8 cellular contexts compared by ENCODE assay signal in genomic region chr18:11850821-11851155, GRCh38. TPM values are rescaled to one million over a fixed set of nuclear protein-coding genes. Genes with fewer than 3 reads are reported as not detected.
DNase-seq lines count a peak whose midpoint lies in the region; ATAC-seq and TF ChIP-seq lines count a peak whose summit lies in the region.

No MANE protein-coding gene starts in this region.

- TF ChIP-seq CTCF in Caco-2 (IDR thresholded peaks at IDR 0.05; ENCODE audit: insufficient read depth in 1 of 2, low read depth in 1 of 2, low read length in 1 of 2, severe bottlenecking in 1 of 2, unreplicated experiment in 1 of 2), result no peak
- no peak for TF ChIP-seq CTCF in left ventricle myocardium inferior (IDR thresholded peaks at IDR 0.05; ENCODE audit: borderline replicate concordance)
- no peak for TF ChIP-seq CTCF in sigmoid colon (IDR thresholded peaks at IDR 0.05)

- peak overlapping the region; percentile 91 for H3K4me3 ChIP-seq in Caco-2 (ENCODE audit: low read depth, low read length)
- peak overlapping the region; percentile 93 for H3K4me3 ChIP-seq in HUES6 (ENCODE audit: low read depth, low read length)
- H3K4me3 ChIP-seq in left ventricle myocardium inferior, result peak overlapping the region; percentile 83
- peak overlapping the region; percentile 72 to 94 (median 88) for H3K4me3 ChIP-seq in sigmoid colon

- POLR2A ChIA-PET in Caco-2 (lab: Charles Lee), result interaction anchor here (1.2 to 4.9 kb wide), 4 partner anchors 11 to 41 kb away, joined by 5 to 70 read pairs (median 7); no protein-coding TSS in a partner anchor

- BruUV-seq in Caco-2 (replicated peaks; lab: Mats Ljungman, UMichigan), result TSS peak; percentile 94

- DNase-seq in Caco-2, result no peak
- no peak for DNase-seq in left ventricle myocardium inferior
- no peak for DNase-seq in sigmoid colon
- DNase-seq in ecto neural progenitor cell (ENCODE audit: low spot score), result no peak
- DNase-seq in posterior cingulate gyrus, result no peak

- H3K9me3 ChIP-seq in Caco-2 (no peaks in the 10 kb centered on the region), HUES6 (ENCODE audit: control insufficient read depth, insufficient read depth, low read depth, low read length) (no peaks in the 10 kb centered on the region), left ventricle myocardium inferior (replicated peaks) (no peaks in the 10 kb centered on the region), sigmoid colon (no peaks in the 10 kb centered on the region)

- peaks cover 17% of the 10 kb centered on the region for H3K4me1 Mint-ChIP-seq in Caco-2 (ENCODE audit: low read depth, unreplicated experiment)
- H3K4me1 Mint-ChIP-seq in activated T-helper 17 cell treated with anti-CD3 and anti-CD28 coated beads, Interleukin-2, amount 50 U/mL, for 72 hours, result peaks cover 10% of the 10 kb centered on the region

- no peaks in the 10 kb centered on the region for H3K9me3 Mint-ChIP-seq in Caco-2 (ENCODE audit: unreplicated experiment)
- no peaks in the 10 kb centered on the region for H3K9me3 Mint-ChIP-seq in activated T-helper 17 cell treated with anti-CD3 and anti-CD28 coated beads, Interleukin-2, amount 50 U/mL, for 72 hours

- peak overlapping the region; percentile 93 for H3K27ac Mint-ChIP-seq in Caco-2 (ENCODE audit: unreplicated experiment)
- H3K27ac Mint-ChIP-seq in activated T-helper 17 cell treated with anti-CD3 and anti-CD28 coated beads, Interleukin-2, amount 50 U/mL, for 72 hours, result peak overlapping the region; percentile 98

- TF ChIP-seq POLR2A in sigmoid colon (IDR thresholded peaks at IDR 0.05), result no peak

- H3K36me3 ChIP-seq in Caco-2 (ENCODE audit: control insufficient read depth, insufficient read depth, low read length) (no peaks in the 10 kb centered on the region), HUES6 (ENCODE audit: control insufficient read depth, insufficient read depth, low read length) (no peaks in the 10 kb centered on the region), left ventricle myocardium inferior (peaks cover 11% of the 10 kb centered on the region), sigmoid colon (peaks cover 0 to 8% (median 0%) of the 10 kb centered on the region in 4 donors)

- no peaks in the 10 kb centered on the region for H3K27me3 Mint-ChIP-seq in Caco-2 (ENCODE audit: insufficient read depth, unreplicated experiment)
- no peaks in the 10 kb centered on the region for H3K27me3 Mint-ChIP-seq in activated T-helper 17 cell treated with anti-CD3 and anti-CD28 coated beads, Interleukin-2, amount 50 U/mL, for 72 hours

- H3K27ac ChIP-seq in HUES6 (ENCODE audit: low read depth, low read length) (peak overlapping the region; percentile 46; the same call in 1 of the 2 replicates), left ventricle myocardium inferior (replicated peaks) (peak overlapping the region; percentile 96), sigmoid colon (peak overlapping the region; percentile 93 to 99 (median 94))

- peak overlapping the region; percentile 93 for H3K4me3 Mint-ChIP-seq in Caco-2 (ENCODE audit: unreplicated experiment)
- peak overlapping the region; percentile 96 for H3K4me3 Mint-ChIP-seq in activated T-helper 17 cell treated with anti-CD3 and anti-CD28 coated beads, Interleukin-2, amount 50 U/mL, for 72 hours

- intact Hi-C loops in Caco-2 (cut with micrococcal nuclease; ENCODE audit: unreplicated experiment), result loop anchor here (1.0 to 5.0 kb wide), 6 partner anchors 10 to 130 kb away; partner anchors contain the start of gene IMPA2
- intact Hi-C loops in left ventricle myocardium inferior (cut with micrococcal nuclease), result no loop called here
- intact Hi-C loops in sigmoid colon (cut with DNase I), result loop anchor here (1.0 to 10.0 kb wide), 8 partner anchors 58 to 1097 kb away; partner anchors contain the start of genes CEP76, IMPA2, MPPE1 and PSMG2
- intact Hi-C loops in posterior cingulate gyrus (cut with DNase I), result loop anchor here (2.0 kb wide), 1 partner anchor 58 kb away; the partner anchor contains the start of gene MPPE1

- H3K36me3 Mint-ChIP-seq in Caco-2 (ENCODE audit: insufficient read depth, unreplicated experiment), result peaks cover 35% of the 10 kb centered on the region
- peaks cover 36% of the 10 kb centered on the region for H3K36me3 Mint-ChIP-seq in activated T-helper 17 cell treated with anti-CD3 and anti-CD28 coated beads, Interleukin-2, amount 50 U/mL, for 72 hours (ENCODE audit: low read depth)

- WGBS in sigmoid colon, 2 donors, result 0% methylated on average over 10 of the region's 10 CpGs

- peak overlapping the region; percentile 91 for H3K9ac ChIP-seq in HUES6 (ENCODE audit: low read length)

- H3K4me1 ChIP-seq in Caco-2, result peaks cover 42% of the 10 kb centered on the region
- peaks cover 12% of the 10 kb centered on the region for H3K4me1 ChIP-seq in HUES6 (ENCODE audit: control insufficient read depth, insufficient read depth, low read length)
- peaks cover 43% of the 10 kb centered on the region for H3K4me1 ChIP-seq in left ventricle myocardium inferior
- peaks cover 0 to 34% (median 26%) of the 10 kb centered on the region in 4 donors for H3K4me1 ChIP-seq in sigmoid colon

- ATAC-seq in GM21390 (IDR thresholded peaks at IDR 0.05; ENCODE audit: unreplicated experiment), result peak; percentile 28
- peak; percentile 31 for ATAC-seq in activated T-helper 17 cell treated with anti-CD3 and anti-CD28 coated beads, Interleukin-2, amount 50 U/mL, for 72 hours (replicated peaks)

- CTCF ChIA-PET in Caco-2 (lab: Charles Lee), result interaction anchor here (1.5 kb wide), 1 partner anchor 37 kb away, joined by 3 read pairs; no protein-coding TSS in a partner anchor

- no peak for TF ChIP-seq EP300 in sigmoid colon (IDR thresholded peaks at IDR 0.05)

- no peaks in the 10 kb centered on the region for H3K27me3 ChIP-seq in Caco-2 (replicated peaks; ENCODE audit: control insufficient read depth, insufficient read depth, low read length)
- no peaks in the 10 kb centered on the region for H3K27me3 ChIP-seq in HUES6 (ENCODE audit: control insufficient read depth, insufficient read depth, low read length)
- H3K27me3 ChIP-seq in left ventricle myocardium inferior (ENCODE audit: low read depth), result no peaks in the 10 kb centered on the region
- no peaks in the 10 kb centered on the region for H3K27me3 ChIP-seq in sigmoid colon

RNA-seq across cellular contexts. Expression of gene CHMP1B, which starts 0.4 kb away (rescaled TPM):
- total RNA-seq in Caco-2 (2022) (45.2 and 56.5 TPM in 2 replicates), left ventricle myocardium inferior (30.4 TPM), sigmoid colon (10 to 100 TPM; 32.1 to 47.1 (median 38.2) TPM)
- 10 to 100 TPM; 18.8 to 21.5 TPM for total RNA-seq in activated T-helper 17 cell treated with anti-CD3 and anti-CD28 coated beads, Interleukin-2, amount 50 U/mL, for 72 hours
- polyA plus RNA-seq in sigmoid colon, result 100 to 1,000 TPM in 1 of 3 donors, 10 to 100 TPM in 2; 44.8 to 101 (median 75.1) TPM

RNA-seq across cellular contexts. Expression of gene MPPE1, which starts 57.3 kb away (rescaled TPM):
- total RNA-seq in Caco-2 (2022) (47.4 and 52.6 TPM in 2 replicates), left ventricle myocardium inferior (35.2 TPM), sigmoid colon (10 to 100 TPM; 16.4 to 32.7 (median 22.1) TPM)
- 10 to 100 TPM; 34.4 to 38.1 TPM for total RNA-seq in activated T-helper 17 cell treated with anti-CD3 and anti-CD28 coated beads, Interleukin-2, amount 50 U/mL, for 72 hours
- 10 to 100 TPM; 19.4 to 34.6 (median 24.0) TPM for polyA plus RNA-seq in sigmoid colon

Comparison
In these comparisons a context has a peak if more than half of its experiments do, and no peak if none do; other contexts are left out.
1. H3K27ac ChIP-seq: peak in every context shown above with its lines; median percentile 96 in left ventricle myocardium inferior; 94 in sigmoid colon; 46 in HUES6.